In the genomic region with DNA sequence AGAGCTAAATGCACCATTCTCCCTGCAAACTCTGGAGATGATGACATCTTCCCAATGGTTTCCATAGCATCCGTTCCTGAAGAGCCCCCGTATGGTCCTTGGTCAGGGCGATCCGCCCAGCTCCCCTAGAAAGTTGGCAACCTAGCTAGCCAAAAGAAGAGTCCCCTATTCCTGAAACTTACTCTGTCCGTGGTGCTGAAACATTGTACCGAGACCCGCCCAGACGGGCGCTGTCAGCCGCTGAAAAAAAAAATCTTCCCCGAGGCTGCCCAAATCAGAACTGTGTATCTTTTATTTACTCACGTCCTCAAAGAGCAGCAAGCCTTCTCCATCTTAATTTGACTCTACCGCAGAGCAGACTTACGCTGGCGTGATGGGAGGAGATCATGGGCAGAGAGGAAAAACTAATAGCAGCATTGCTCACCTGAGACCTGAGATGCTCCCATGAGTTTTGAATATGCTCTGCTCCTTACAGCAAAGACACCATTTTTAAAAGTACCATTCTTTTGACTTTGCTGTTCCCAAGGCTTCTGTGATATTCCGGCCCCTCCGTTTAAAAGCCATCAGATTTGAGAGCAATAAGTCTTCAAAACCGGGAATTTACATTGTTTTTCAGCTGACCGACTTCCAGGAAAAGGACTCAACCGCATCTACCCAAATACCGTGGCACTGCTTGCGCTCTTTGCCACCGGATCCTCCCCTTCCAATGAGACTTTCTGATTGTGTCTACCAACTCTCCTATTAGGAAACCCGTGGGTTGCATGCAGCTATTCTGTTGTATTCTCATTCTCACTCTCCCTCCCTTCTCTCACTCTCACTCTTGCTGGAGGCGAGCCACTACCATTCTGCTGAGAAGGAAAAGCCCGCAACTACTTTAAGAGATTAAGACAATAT, we compare ENCODE assay signal across 9 cellular contexts. TPM values are rescaled to one million over a fixed set of nuclear protein-coding genes. Genes with fewer than 3 reads are reported as not detected.
DNase-seq lines count a peak whose midpoint lies in the region; ATAC-seq, FAIRE-seq and TF ChIP-seq lines count a peak whose summit lies in the region.
"Had no signal": no experiment of that assay in that cellular context is flagged by ENCODE, and none has a peak within 500 bp of the region (broad histone marks: within the 10 kb centered on the region; RNA-seq: fewer than 3 reads in every experiment).

A gene (plus strand): TSS at position 811 of the 894 bp plus-strand sequence. CDS start 153 bp downstream, outside the sequence.

- no peaks in the 10 kb centered on the region for H3K4me1 Mint-ChIP-seq in activated CD4-positive, alpha-beta T cell treated with anti-CD3 and anti-CD28 coated beads, Interleukin-2, amount 10 ng/mL, durations not matched to agents 24 days and 14 days

- no peak for TF ChIP-seq RAD21 in K562 (CRISPR knock-in tag; conservative IDR thresholded peaks at IDR 0.05 in 1 of 2, IDR thresholded peaks at IDR 0.05 in 1 of 2)

- H3K4me1 ChIP-seq in K562 (replicated peaks in 1 of 2; ENCODE audit: control insufficient read depth in 2 of 2, insufficient read depth in 2 of 2, low read length in 2 of 2) (0 out of 5 replicates have a peak, but pooled peaks cover 0 to 5% of the 10 kb centered on the region in 2 experiments), neuronal stem cell (ENCODE audit: control insufficient read depth in 2 of 2, insufficient read depth in 1 of 2, low read depth in 1 of 2, low read length in 2 of 2) (peaks cover 0 to 5% of the 10 kb centered on the region in 2 donors)
- H3K4me1 ChIP-seq: Caco-2 had no signal

- in situ Hi-C loops in K562 (cut with MboI), result loop anchor here (10.0 kb wide), 1 partner anchor 437 kb away; no protein-coding TSS in a partner anchor

- FAIRE-seq in K562 (lab: Jason Lieb, UNC), result no peak

- CTCF ChIA-PET in K562 (lab: Yijun Ruan, JAX; ENCODE audit: low intra/inter-chr PET ratio), result no interaction called here

- no peaks in the 10 kb centered on the region for H3K79me2 ChIP-seq in K562 (ENCODE audit: control insufficient read depth, insufficient read depth, low read length)

- peaks cover 2% of the 10 kb centered on the region for H3K36me3 Mint-ChIP-seq in activated CD4-positive, alpha-beta T cell treated with anti-CD3 and anti-CD28 coated beads, Interleukin-2, amount 10 ng/mL, durations not matched to agents 24 days and 14 days (ENCODE audit: low read depth)

- TF ChIP-seq EP300 in K562 (IDR thresholded peaks at IDR 0.05; ENCODE audit: low read length), result no peak

- H2AFZ ChIP-seq in K562 (ENCODE audit: low read depth, low read length), result no peak within 1 kb of the TSS
- H2AFZ ChIP-seq in neuronal stem cell (ENCODE audit: low read length), result no peak within 1 kb of the TSS

- no peak within 1 kb of the TSS for H3K18ac ChIP-seq in neuronal stem cell (ENCODE audit: low read length)

- H3K4me3 Mint-ChIP-seq in activated CD4-positive, alpha-beta T cell treated with anti-CD3 and anti-CD28 coated beads, Interleukin-2, amount 10 ng/mL, durations not matched to agents 24 days and 14 days, result no peak within 1 kb of the TSS

- H4K91ac ChIP-seq in neuronal stem cell (ENCODE audit: low read depth, low read length, poor library complexity), result no peak within 1 kb of the TSS

- no peak within 1 kb of the TSS for H4K8ac ChIP-seq in neuronal stem cell (ENCODE audit: low read depth, low read length)

- no peak within 1 kb of the TSS for H2AK5ac ChIP-seq in neuronal stem cell (ENCODE audit: low read depth, low read length)

- H3K27ac Mint-ChIP-seq in activated CD4-positive, alpha-beta T cell treated with anti-CD3 and anti-CD28 coated beads, Interleukin-2, amount 10 ng/mL, durations not matched to agents 24 days and 14 days, result no peak within 1 kb of the TSS

- H3K4me2 ChIP-seq in K562 (ENCODE audit: insufficient read depth, low read length), result no peak within 1 kb of the TSS
- H3K4me2 ChIP-seq in neuronal stem cell (ENCODE audit: insufficient read depth, low read length, poor library complexity, severe bottlenecking), result no peak within 1 kb of the TSS

- H2BK120ac ChIP-seq in neuronal stem cell (ENCODE audit: low read depth, low read length), result no peak within 1 kb of the TSS

- H3K9me3 ChIP-seq in K562 (replicated peaks; ENCODE audit: control insufficient read depth, insufficient read depth, low read depth, low read length), result no peaks in the 10 kb centered on the region
- H3K9me3 ChIP-seq in neuronal stem cell (replicated peaks in 1 of 2; ENCODE audit: control insufficient read depth in 2 of 2, insufficient read depth in 1 of 2, low read depth in 1 of 2, low read length in 2 of 2), result peaks cover 5 to 10% of the 10 kb centered on the region in 2 donors
- H3K9me3 ChIP-seq: Caco-2 had no signal

- POLR2A ChIA-PET in K562 (lab: Yijun Ruan, JAX), result no interaction called here

- under 1% methylated on average over 26 of the region's 26 CpGs for WGBS in K562 (ENCODE audit: insufficient coverage, low coverage, missing lambda C conversion rate)
- no CpG with 5 or more reads among the region's 26 CpGs for WGBS in neuronal stem cell (ENCODE audit: extremely low coverage in 2 of 2, insufficient read length in 2 of 2, insufficient replicate concordance in 1 of 2), 2 donors

- intact Hi-C loops in activated CD4-positive, alpha-beta T cell treated with anti-CD3 and anti-CD28 coated beads, Interleukin-2, amount 10 ng/mL, durations not matched to agents 24 days and 14 days (cut with micrococcal nuclease), result no loop called here
- intact Hi-C loops in K562 (cut with micrococcal nuclease), result loop anchor here (10.0 kb wide), 1 partner anchor 197 kb away; no protein-coding TSS in a partner anchor

- TF ChIP-seq CTCF in K562 (IDR thresholded peaks at IDR 0.05 in 2 of 3, conservative IDR thresholded peaks at IDR 0.05 in 1 of 3; ENCODE audit: insufficient read depth in 2 of 3, low read depth in 1 of 3, low read length in 3 of 3), result no peak

- no peak within 1 kb of the TSS for H3K23ac ChIP-seq in neuronal stem cell (ENCODE audit: low read depth, low read length, poor library complexity)

- no peaks in the 10 kb centered on the region for H3K79me1 ChIP-seq in neuronal stem cell (ENCODE audit: low read depth, low read length)

- no peak within 1 kb of the TSS for H3K14ac ChIP-seq in neuronal stem cell (ENCODE audit: low read length)

- H3K9me3 Mint-ChIP-seq in activated CD4-positive, alpha-beta T cell treated with anti-CD3 and anti-CD28 coated beads, Interleukin-2, amount 10 ng/mL, durations not matched to agents 24 days and 14 days, result peaks cover 9% of the 10 kb centered on the region

- peak; percentile 41; the same call in 2 of the 3 replicates for ATAC-seq in K562
- ATAC-seq in HG03460 (IDR thresholded peaks at IDR 0.05; ENCODE audit: unreplicated experiment), result no peak
- ATAC-seq in GM19397 (IDR thresholded peaks at IDR 0.05; ENCODE audit: unreplicated experiment), result no peak

- H3K27ac ChIP-seq in K562 (ENCODE audit: extremely low read depth, low read depth, low read length) (no peak within 1 kb of the TSS), neuronal stem cell (replicated peaks; ENCODE audit: low read length) (no peak within 1 kb of the TSS)

- H2BK5ac ChIP-seq in neuronal stem cell (ENCODE audit: low read length), result no peak within 1 kb of the TSS

- H2BK12ac ChIP-seq in neuronal stem cell (ENCODE audit: low read length), result no peak within 1 kb of the TSS

- H3K36me3 ChIP-seq in K562 (ENCODE audit: control insufficient read depth, insufficient read depth, low read length) (no peaks in the 10 kb centered on the region), neuronal stem cell (replicated peaks in 1 of 2; ENCODE audit: control insufficient read depth in 2 of 2, insufficient read depth in 2 of 2, low read length in 2 of 2) (no peaks in the 10 kb centered on the region)

- H3K27me3 Mint-ChIP-seq in activated CD4-positive, alpha-beta T cell treated with anti-CD3 and anti-CD28 coated beads, Interleukin-2, amount 10 ng/mL, durations not matched to agents 24 days and 14 days, result peaks cover 55% of the 10 kb centered on the region

- TF ChIP-seq POLR2A in K562 (conservative IDR thresholded peaks at IDR 0.05), result no peak

- H3K27me3 ChIP-seq in K562 (ENCODE audit: control insufficient read depth in 2 of 2, insufficient read depth in 2 of 2, low read length in 2 of 2), result peaks cover 0 to 23% of the 10 kb centered on the region in 2 experiments; a peak in 2 of 5 replicates
- peaks cover 26 to 49% (median 45%) of the 10 kb centered on the region in 3 experiments for H3K27me3 ChIP-seq in neuronal stem cell (ENCODE audit: control insufficient read depth in 3 of 3, insufficient read depth in 3 of 3, low read depth in 1 of 3, low read length in 3 of 3)

- H3K9ac ChIP-seq in K562 (ENCODE audit: insufficient read depth in 1 of 2, low read depth in 2 of 2, low read length in 2 of 2) (no peak within 1 kb of the TSS), neuronal stem cell (ENCODE audit: low read depth, low read length, poor library complexity) (no peak within 1 kb of the TSS)

- no peak within 1 kb of the TSS for H3K4ac ChIP-seq in neuronal stem cell (ENCODE audit: low read length)

- BruUV-seq in K562 (replicated peaks; lab: Mats Ljungman, UMichigan), result no TSS peak

- no peaks in the 10 kb centered on the region for H3K9me1 ChIP-seq in K562 (ENCODE audit: control insufficient read depth, insufficient read depth, low read length)

- DNase-seq in activated CD4-positive, alpha-beta T cell treated with anti-CD3 and anti-CD28 coated beads, Interleukin-2, amount 10 ng/mL, durations not matched to agents 24 days and 14 days, result peak; percentile 73
- no peak for DNase-seq in activated CD4-positive, alpha-beta T cell treated with anti-CD3 and anti-CD28 coated beads, Interleukin-2, amount 50 U/mL, for 4 hours
- DNase-seq in NCI-H1105 treated with DMSO at 0.1 percent for 48 hours (lab: John Stamatoyannopoulos, UW) (peak; percentile 75), K562 (ENCODE audit: extremely low read depth in 1 of 4, low spot score in 3 of 4) (peak in 2 of 4 experiments; percentile 10 to 44), neuronal stem cell (ENCODE audit: low spot score) (peak; percentile 83)
- no peak for DNase-seq in activated CD8-positive, alpha-beta memory T cell treated with anti-CD3 and anti-CD28 coated beads, Interleukin-2, amount 50 U/mL, for 48 hours

- no peak within 1 kb of the TSS for H2BK15ac ChIP-seq in neuronal stem cell (ENCODE audit: low read length)

- no peaks in the 10 kb centered on the region for H4K20me1 ChIP-seq in K562 (replicated peaks; ENCODE audit: control insufficient read depth, insufficient read depth, low read length)

- H3K4me3 ChIP-seq in K562 (no peak within 1 kb of the TSS), neuronal stem cell (ENCODE audit: low read length in 2 of 2) (no peak within 1 kb of the TSS)

RNA-seq across cellular contexts. Expression of the gene that starts here (rescaled TPM):
- total RNA-seq in activated CD4-positive, alpha-beta T cell treated with anti-CD3 and anti-CD28 coated beads, Interleukin-2, amount 10 ng/mL, durations not matched to agents 24 days and 14 days, result not detected in 2 replicates
- total RNA-seq in K562 (2011; cell fraction: chromatin; rRNA removed; ENCODE audit: low replicate concordance), result not detected in 2 replicates
- not detected in 2 replicates for total RNA-seq in K562 (2011; cell fraction: nucleolus; rRNA removed)
- not detected in 2 replicates for total RNA-seq in K562 (2011; cell fraction: nucleoplasm; rRNA removed)
- total RNA-seq in K562 (2014; rRNA removed), result not detected in 2 replicates
- not detected in 2 replicates for total RNA-seq in K562 (2014; rRNA removed; fragmentation: Illumina TruSeq; extraction: Trizol)
- total RNA-seq in K562 (2015; rRNA removed; fragmentation: Illumina TruSeq; extraction: Trizol), result not detected in 2 replicates
- total RNA-seq in K562 (2021), result not detected in 2 replicates
- polyA plus RNA-seq in K562 (2011; rRNA removed), result not detected in 2 replicates
- not detected in 2 replicates for polyA plus RNA-seq in K562 (2011; cell fraction: cytosol; rRNA removed)
- not detected in 2 replicates for polyA plus RNA-seq in K562 (2011; cell fraction: nucleus; rRNA removed)
- polyA plus RNA-seq in K562 (2012), result 0.03 TPM in 1 of 2 replicates, not detected in the other
- not detected in 2 replicates for polyA plus RNA-seq in K562 (2014; fragmentation: Illumina TruSeq; extraction: Trizol)
- not detected for polyA plus RNA-seq in K562 (2014; fragmentation: Nextera tagmentation; extraction: Ambion mirVana)
- not detected in 2 replicates for polyA plus RNA-seq in K562 (2014; rRNA removed)
- not detected in 2 replicates for polyA minus RNA-seq in K562 (2011; rRNA and poly(A)+ RNA removed)
- not detected in 2 replicates for polyA minus RNA-seq in K562 (2011; cell fraction: cytosol; rRNA and poly(A)+ RNA removed)
- not detected in 2 replicates for polyA minus RNA-seq in K562 (2011; cell fraction: nucleus; rRNA and poly(A)+ RNA removed)
- polyA plus RNA-seq in neuronal stem cell (2013, experiment 1 of 2), result not detected
- polyA plus RNA-seq in neuronal stem cell (2013, experiment 2 of 2), result not detected
- total RNA-seq: Caco-2 had no signal

Comparison
In these comparisons a context has a peak if more than half of its experiments do, and no peak if none do; other contexts are left out.
1. Peak in DNase-seq in activated CD4-positive, alpha-beta T cell treated with anti-CD3 and anti-CD28 coated beads, Interleukin-2, amount 10 ng/mL, durations not matched to agents 24 days and 14 days; RNA of the gene not detected or under 1 TPM.
2. Peak in ATAC-seq in K562; RNA of the gene not detected or under 1 TPM.
3. DNase-seq: peak in NCI-H1105 treated with DMSO at 0.1 percent for 48 hours (single experiment) and neuronal stem cell (single experiment); none in activated CD4-positive, alpha-beta T cell treated with anti-CD3 and anti-CD28 coated beads, Interleukin-2, amount 50 U/mL, for 4 hours (0 of 2) and activated CD8-positive, alpha-beta memory T cell treated with anti-CD3 and anti-CD28 coated beads, Interleukin-2, amount 50 U/mL, for 48 hours (single experiment).